In genomic region chr6:74602206-74602605, GRCh38 we compare ENCODE assay signal across 23 cellular contexts.
DNase-seq lines count a peak whose midpoint lies in the region; ATAC-seq, FAIRE-seq and TF ChIP-seq lines count a peak whose summit lies in the region.
"Had no signal": no experiment of that assay in that cellular context is flagged by ENCODE, and none has a peak within 500 bp of the region (broad histone marks: within the 10 kb centered on the region; RNA-seq: fewer than 3 reads in every experiment).

No MANE protein-coding gene starts in this region.

- H3K23me2 ChIP-seq in H1 (ENCODE audit: low read depth, low read length): no peaks in the 10 kb centered on the region

- no peaks in the 10 kb centered on the region for H4K20me1 ChIP-seq in IMR-90 (ENCODE audit: insufficient read depth, low read length)
- no peaks in the 10 kb centered on the region for H4K20me1 ChIP-seq in H1 (replicated peaks in 1 of 2; ENCODE audit: control insufficient read depth in 1 of 2, insufficient read depth in 2 of 2, low read length in 2 of 2)
- H4K20me1 ChIP-seq: BLaER1 had no signal

- peaks cover 2% of the 10 kb centered on the region for H3K9me1 ChIP-seq in IMR-90 (ENCODE audit: insufficient read depth, low read length)

- no peaks in the 10 kb centered on the region for H3K9me3 ChIP-seq in IMR-90 (ENCODE audit: control insufficient read depth, insufficient read depth, low read length)
- H3K9me3 ChIP-seq in H1 (ENCODE audit: insufficient read depth in 2 of 2, low read depth in 1 of 2, low read length in 1 of 2): no peaks in the 10 kb centered on the region
- H3K9me3 ChIP-seq: BE2C, BLaER1, Caco-2 had no signal

- H3K4me2 ChIP-seq in IMR-90 (ENCODE audit: low read depth, low read length): no peak overlapping the region
- H3K4me2 ChIP-seq in H1 (ENCODE audit: insufficient read depth in 1 of 2, low read depth in 2 of 2, low read length in 2 of 2): no peak overlapping the region
- no peak overlapping the region for H3K4me2 ChIP-seq in mesendoderm (ENCODE audit: low read length)
- H3K4me2 ChIP-seq: BLaER1 had no signal

- H3K4me1 ChIP-seq in IMR-90 (ENCODE audit: control insufficient read depth, insufficient read depth, low read length) (peaks cover 3% of the 10 kb centered on the region), H1 (replicated peaks in 1 of 4; ENCODE audit: control insufficient read depth in 3 of 4, insufficient read depth in 4 of 4, low read length in 3 of 4) (no peaks in the 10 kb centered on the region), mesendoderm (ENCODE audit: control insufficient read depth, low read depth, low read length) (no peaks in the 10 kb centered on the region)
- H3K4me1 ChIP-seq: BE2C, Caco-2 had no signal

- no peak overlapping the region for H4K8ac ChIP-seq in IMR-90 (ENCODE audit: low read depth in 2 of 2, low read length in 2 of 2)
- no peak overlapping the region for H4K8ac ChIP-seq in H1 (ENCODE audit: extremely low read depth, insufficient read depth, low read length)
- no peak overlapping the region for H4K8ac ChIP-seq in mesendoderm (ENCODE audit: low read depth, low read length)

- H2AK5ac ChIP-seq in IMR-90 (ENCODE audit: low read depth, low read length): peak overlapping the region; percentile 35; the same call in 1 of the 2 replicates
- H2AK5ac ChIP-seq in H1 (ENCODE audit: low read depth, low read length): no peak overlapping the region
- no peak overlapping the region for H2AK5ac ChIP-seq in mesendoderm (ENCODE audit: low read length)

- H2BK120ac ChIP-seq in IMR-90 (ENCODE audit: low read depth, low read length): no peak overlapping the region; the same call in 1 of the 2 replicates
- no peak overlapping the region for H2BK120ac ChIP-seq in H1 (replicated peaks; ENCODE audit: low read depth, low read length)
- H2BK120ac ChIP-seq in mesendoderm (ENCODE audit: low read depth, low read length): no peak overlapping the region

- peak overlapping the region; percentile 7; the same call in 1 of the 2 replicates for H3K14ac ChIP-seq in IMR-90 (replicated peaks; ENCODE audit: low read depth, low read length)
- H3K14ac ChIP-seq in H1 (ENCODE audit: insufficient read length): no peak overlapping the region

- WGBS in IMR-90 (ENCODE audit: extremely low coverage in 2 of 2, insufficient read length in 1 of 2), 2 experiments: no CpG with 5 or more reads among the region's 3 CpGs
- WGBS in H1 (ENCODE audit: extremely low coverage in 1 of 2, insufficient coverage in 1 of 2, insufficient read length in 1 of 2, insufficient replicate concordance in 2 of 2, low coverage in 1 of 2, low lambda C conversion rate in 2 of 2, missing lambda C conversion rate in 1 of 2), 2 experiments: 95% methylated on average over 3 of the region's 3 CpGs; no CpG with 5 or more reads in 1 of the 2 experiments
- no CpG with 5 or more reads among the region's 3 CpGs for WGBS in mesendoderm (ENCODE audit: extremely low coverage, insufficient coverage, low lambda C conversion rate)

- FAIRE-seq in H1 (lab: Jason Lieb, UNC): no peak
- FAIRE-seq: A204.1, D721Med, G401.6, GM12891, GM18507 had no signal

- H3K36me3 ChIP-seq in IMR-90 (ENCODE audit: control insufficient read depth, insufficient read depth, low read length) (no peaks in the 10 kb centered on the region), H1 (ENCODE audit: control insufficient read depth in 2 of 4, insufficient read depth in 4 of 4, low read length in 3 of 4) (no peaks in the 10 kb centered on the region), mesendoderm (ENCODE audit: control insufficient read depth, insufficient read depth, low read length) (no peaks in the 10 kb centered on the region)
- H3K36me3 ChIP-seq: BE2C, BLaER1 had no signal

- in situ Hi-C loops in IMR-90 (cut with MboI; ENCODE audit: low sequenced_read_pairs): no loop called here

- CTCF ChIA-PET in IMR-90 (lab: Yijun Ruan, JAX): no interaction called here
- CTCF ChIA-PET in H1 (lab: Charles Lee; ENCODE audit: partially characterized antibody): interaction anchor here (0.8 to 1.6 kb wide), 2 partner anchors 9 to 10 kb away, joined by 3 to 7 read pairs; no protein-coding TSS in a partner anchor

- H3K4ac ChIP-seq in IMR-90 (ENCODE audit: low read depth, low read length): no peak overlapping the region
- no peak overlapping the region for H3K4ac ChIP-seq in H1 (replicated peaks; ENCODE audit: insufficient read length, low read depth, low read length)
- H3K4ac ChIP-seq in mesendoderm (ENCODE audit: low read depth, low read length): no peak overlapping the region

- H4K5ac ChIP-seq in IMR-90 (ENCODE audit: low read depth, low read length): no peak overlapping the region
- H4K5ac ChIP-seq in H1 (ENCODE audit: insufficient read length, low read depth, low read length): no peak overlapping the region
- no peak overlapping the region for H4K5ac ChIP-seq in mesendoderm (ENCODE audit: low read length)

- H2BK5ac ChIP-seq in IMR-90 (ENCODE audit: low read depth, low read length, poor library complexity, severe bottlenecking): no peak overlapping the region
- no peak overlapping the region for H2BK5ac ChIP-seq in H1 (ENCODE audit: low read depth, low read length)
- no peak overlapping the region for H2BK5ac ChIP-seq in mesendoderm (ENCODE audit: low read length)

- H3K79me2 ChIP-seq in H1 (ENCODE audit: control insufficient read depth in 1 of 2, insufficient read depth in 2 of 2, low read length in 2 of 2) (no peaks in the 10 kb centered on the region), mesendoderm (ENCODE audit: control insufficient read depth, insufficient read depth, low read length) (no peaks in the 10 kb centered on the region)

- no TSS peak for BruUV-seq in IMR-90 (replicated peaks; lab: Mats Ljungman, UMichigan)

- no peak overlapping the region for H2AK9ac ChIP-seq in IMR-90 (replicated peaks; ENCODE audit: low read depth, low read length, poor library complexity)

- H3K27ac Mint-ChIP-seq in neural crest cell (ENCODE audit: unreplicated experiment): peak overlapping the region; percentile 71
- H3K27ac Mint-ChIP-seq: CD4-positive, alpha-beta T cell; CD8-positive, alpha-beta T cell had no signal

- no peak for TF ChIP-seq POLR2A in IMR-90 (IDR thresholded peaks at IDR 0.05; ENCODE audit: low read depth, low read length)
- TF ChIP-seq POLR2A in H1 (IDR thresholded peaks at IDR 0.05; ENCODE audit: control extremely low read depth in 1 of 2, low read depth in 2 of 2, low read length in 2 of 2): no peak

- no peaks in the 10 kb centered on the region for H3K27me3 Mint-ChIP-seq in neural crest cell (ENCODE audit: low read depth)
- H3K27me3 Mint-ChIP-seq: CD4-positive, alpha-beta T cell had no signal

- no peak for TF ChIP-seq CTCF in IMR-90 (conservative IDR thresholded peaks at IDR 0.05; ENCODE audit: low read depth, low read length)
- no peak for TF ChIP-seq CTCF in H1 (IDR thresholded peaks at IDR 0.05; ENCODE audit: control extremely low read depth in 1 of 3, insufficient read depth in 1 of 3, low read depth in 1 of 3, low read length in 3 of 3)
- TF ChIP-seq CTCF in neural crest cell (conservative IDR thresholded peaks at IDR 0.05): no peak

- peaks cover 5% of the 10 kb centered on the region for H3K9me3 Mint-ChIP-seq in neural crest cell
- H3K9me3 Mint-ChIP-seq: CD4-positive, alpha-beta T cell; CD8-positive, alpha-beta T cell had no signal

- no peak for ATAC-seq in IMR-90 (ENCODE audit: low read depth)
- ATAC-seq: CD8-positive, alpha-beta T cell had no signal

- H3K79me1 ChIP-seq in IMR-90 (ENCODE audit: low read depth in 1 of 2, low read length in 2 of 2) (no peaks in the 10 kb centered on the region; a peak in 1 of 4 replicates), H1 (ENCODE audit: low read depth, low read length) (no peaks in the 10 kb centered on the region), mesendoderm (ENCODE audit: low read length) (no peaks in the 10 kb centered on the region)

- peak overlapping the region; percentile 14; the same call in 1 of the 2 replicates for H2BK20ac ChIP-seq in IMR-90 (ENCODE audit: low read depth, low read length)
- H2BK20ac ChIP-seq in H1 (ENCODE audit: low read length): no peak overlapping the region

- H2BK12ac ChIP-seq in H1 (ENCODE audit: low read depth, low read length): no peak overlapping the region

- no peak overlapping the region for H3K9ac ChIP-seq in IMR-90 (ENCODE audit: low read depth, low read length)
- no peak overlapping the region for H3K9ac ChIP-seq in H1 (replicated peaks in 1 of 4; ENCODE audit: extremely low read depth in 1 of 4, low read depth in 3 of 4, low read length in 3 of 4)
- no peak overlapping the region for H3K9ac ChIP-seq in mesendoderm (ENCODE audit: low read length)
- H3K9ac ChIP-seq: BLaER1 had no signal

- dilution Hi-C loops in IMR-90 (cut with HindIII; ENCODE audit: low sequenced_read_pairs, unreplicated experiment): no loop called here

- H3K4me1 Mint-ChIP-seq in neural crest cell: peaks cover 5% of the 10 kb centered on the region

- H3K4me3 Mint-ChIP-seq in neural crest cell: no peak overlapping the region
- H3K4me3 Mint-ChIP-seq: CD4-positive, alpha-beta T cell; CD8-positive, alpha-beta T cell had no signal

- H2AFZ ChIP-seq in IMR-90 (replicated peaks; ENCODE audit: low read length, poor library complexity) (no peak overlapping the region), H1 (ENCODE audit: low read length) (no peak overlapping the region)

- no peak for TF ChIP-seq EP300 in H1 (IDR thresholded peaks at IDR 0.05; ENCODE audit: borderline replicate concordance in 1 of 2, low read depth in 2 of 2, low read length in 2 of 2)

- H3K27me3 ChIP-seq in IMR-90 (ENCODE audit: control insufficient read depth, insufficient read depth, low read length) (no peaks in the 10 kb centered on the region), H1 (replicated peaks in 1 of 4; ENCODE audit: control insufficient read depth in 3 of 4, extremely low read depth in 1 of 4, insufficient read depth in 3 of 4, low read length in 3 of 4) (no peaks in the 10 kb centered on the region), mesendoderm (ENCODE audit: insufficient read depth, low read length, poor library complexity) (no peaks in the 10 kb centered on the region)
- H3K27me3 ChIP-seq: BE2C, BLaER1 had no signal

- no peak for TF ChIP-seq RAD21 in IMR-90 (IDR thresholded peaks at IDR 0.05; ENCODE audit: low read length)
- TF ChIP-seq RAD21 in H1 (IDR thresholded peaks at IDR 0.05 in 1 of 2, conservative IDR thresholded peaks at IDR 0.05 in 1 of 2; ENCODE audit: low read depth in 2 of 2, low read length in 2 of 2): no peak

- intact Hi-C loops in IMR-90 (cut with micrococcal nuclease): no loop called here

- H3K23ac ChIP-seq in IMR-90 (ENCODE audit: low read depth, low read length) (no peak overlapping the region), H1 (ENCODE audit: insufficient read length) (peak overlapping the region; percentile 83), mesendoderm (ENCODE audit: low read length) (no peak overlapping the region)

- no peak overlapping the region for H4K91ac ChIP-seq in IMR-90 (ENCODE audit: insufficient read depth, low read depth, low read length)
- H4K91ac ChIP-seq in H1 (replicated peaks; ENCODE audit: insufficient read length, low read length): no peak overlapping the region

- H3K36me3 Mint-ChIP-seq in neural crest cell (ENCODE audit: low read depth): no peaks in the 10 kb centered on the region
- H3K36me3 Mint-ChIP-seq: CD8-positive, alpha-beta T cell had no signal

- DNase-seq in IMR-90: no peak
- no peak for DNase-seq in H1 (ENCODE audit: low read depth in 1 of 2, low spot score in 2 of 2)
- no peak for DNase-seq in neural crest cell (ENCODE audit: low read depth, low spot score)
- no peak for DNase-seq in stimulated activated naive CD4-positive, alpha-beta T cell (lab: John Stamatoyannopoulos, UW)
- no peak for DNase-seq in SHP77 (lab: John Stamatoyannopoulos, UW)
- no peak for DNase-seq in medulla oblongata (ENCODE audit: extremely low spot score)
- no peak for DNase-seq in mesendoderm
- DNase-seq: 8988T; ACHN; BE2C; Caco-2; Calu3; CD4-positive, alpha-beta T cell; CD8-positive, alpha-beta T cell; DMS79 treated with DMSO at 0.1 percent for 48 hours; GF-D8 had no signal

- H3K56ac ChIP-seq in IMR-90 (ENCODE audit: extremely low read depth, insufficient read depth, low read length) (no peak overlapping the region), H1 (replicated peaks; ENCODE audit: insufficient read length, low read depth, low read length) (no peak overlapping the region), mesendoderm (ENCODE audit: low read length) (no peak overlapping the region)

- H3K18ac ChIP-seq in IMR-90 (ENCODE audit: low read depth, low read length) (no peak overlapping the region), H1 (ENCODE audit: extremely low read depth, low read length) (no peak overlapping the region), mesendoderm (ENCODE audit: low read length) (no peak overlapping the region)

- POLR2A ChIA-PET in IMR-90 (lab: Charles Lee; ENCODE audit: unreplicated experiment) (no interaction called here), H1 (lab: Charles Lee; ENCODE audit: partially characterized antibody) (no interaction called here)

- H2BK15ac ChIP-seq in IMR-90 (ENCODE audit: low read depth, low read length) (no peak overlapping the region), H1 (ENCODE audit: low read length) (no peak overlapping the region), mesendoderm (replicated peaks; ENCODE audit: low read depth) (no peak overlapping the region)

- H3K27ac ChIP-seq in IMR-90 (ENCODE audit: insufficient read depth, low read length): no peak overlapping the region
- H3K27ac ChIP-seq in H1 (ENCODE audit: low read depth, low read length): no peak overlapping the region
- no peak overlapping the region for H3K27ac ChIP-seq in mesendoderm (ENCODE audit: low read depth, low read length)
- H3K27ac ChIP-seq: BLaER1, C4-2B had no signal

- H3K4me3 ChIP-seq in IMR-90 (ENCODE audit: insufficient read depth, low read depth, low read length) (no peak overlapping the region), H1 (ENCODE audit: extremely low read depth in 1 of 4, insufficient read depth in 2 of 4, low read depth in 3 of 4, low read length in 4 of 4) (no peak overlapping the region), mesendoderm (ENCODE audit: low read length) (no peak overlapping the region)
- H3K4me3 ChIP-seq: BLaER1 had no signal
